9 cellular contexts compared by ENCODE assay signal in the genomic region with DNA sequence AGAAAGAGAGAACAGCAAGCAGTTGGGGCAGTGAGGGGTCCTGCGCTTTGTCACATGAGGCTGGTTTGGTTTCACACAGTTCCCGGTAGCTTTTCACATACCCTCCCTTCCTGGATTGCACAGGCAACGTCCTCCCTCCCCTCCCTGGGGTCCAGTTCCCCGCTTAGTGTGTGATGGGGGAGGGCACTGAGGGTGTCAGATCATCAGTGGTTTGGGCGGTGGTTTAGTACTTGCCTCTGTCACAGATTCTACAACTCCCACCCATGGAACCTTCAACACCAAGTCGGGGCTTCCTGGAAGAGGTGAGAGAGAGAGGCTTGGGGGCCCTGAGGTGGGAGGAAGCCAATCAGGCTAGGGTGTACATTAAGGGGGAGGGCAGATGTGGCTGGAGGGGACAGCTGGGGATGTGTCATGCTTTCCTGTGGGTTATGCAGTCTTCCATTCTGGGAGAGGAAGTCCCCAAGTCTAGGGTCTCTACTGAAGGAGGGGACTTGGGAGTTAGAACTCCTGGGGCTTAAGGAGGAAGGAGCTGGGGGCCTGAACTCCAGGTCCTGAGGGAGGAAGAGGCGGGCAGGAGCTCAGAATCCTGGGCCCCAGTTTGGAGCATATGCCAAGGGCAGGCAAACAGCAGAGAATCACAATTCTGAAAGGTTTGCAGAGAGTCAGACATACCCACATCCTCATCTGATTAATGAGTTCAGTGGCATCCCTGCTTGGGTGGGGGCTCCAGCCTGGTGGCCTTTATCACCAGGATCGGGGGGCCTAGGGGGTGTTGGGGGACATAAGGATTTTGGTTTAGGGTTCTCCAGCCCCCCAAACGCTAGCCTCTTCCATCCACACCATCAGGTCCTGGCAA.
DNase-seq lines count a peak whose midpoint lies in the region; ATAC-seq lines count a peak whose summit lies in the region.
"Had no signal": no experiment of that assay in that cellular context is flagged by ENCODE, and none has a peak within 500 bp of the region (broad histone marks: within the 10 kb centered on the region; RNA-seq: fewer than 3 reads in every experiment).

A gene with protein sequence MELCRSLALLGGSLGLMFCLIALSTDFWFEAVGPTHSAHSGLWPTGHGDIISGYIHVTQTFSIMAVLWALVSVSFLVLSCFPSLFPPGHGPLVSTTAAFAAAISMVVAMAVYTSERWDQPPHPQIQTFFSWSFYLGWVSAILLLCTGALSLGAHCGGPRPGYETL (minus strand): TSS at position 6 of the 856 bp plus-strand sequence. CDS start 119 bp downstream, outside the sequence.

- H3K36me3 ChIP-seq in HAP-1 (replicated peaks) = no peaks in the 10 kb centered on the region

- peak; percentile 39 for ATAC-seq in GM19043 (IDR thresholded peaks at IDR 0.05; ENCODE audit: low read depth, unreplicated experiment)
- peak; percentile 82 for ATAC-seq in activated naive CD8-positive, alpha-beta T cell treated with anti-CD3 and anti-CD28 coated beads, Interleukin-2, amount 50 U/mL, for 24 hours

- no peak within 1 kb of the TSS for H3K4me3 ChIP-seq in HAP-1

- DNase-seq in T-helper 2 cell (peak in 3 of 5 experiments; percentile 56 to 94 (median 94)), DMS153 treated with DMSO at 0.1 percent for 48 hours (lab: John Stamatoyannopoulos, UW; ENCODE audit: unreplicated experiment) (no peak), NCI-H1436 treated with DMSO at 0.1 percent for 48 hours (lab: John Stamatoyannopoulos, UW) (no peak), SW480 (ENCODE audit: low spot score) (no peak), HAP-1 (ENCODE audit: low spot score in 2 of 2) (no peak)
- peak; percentile 86 for DNase-seq in activated naive CD8-positive, alpha-beta T cell treated with anti-CD3 and anti-CD28 coated beads, Interleukin-2, amount 50 U/mL, for 24 hours
- peak; percentile 72 for DNase-seq in stimulated activated CD8-positive, alpha-beta memory T cell treated with anti-CD3 and anti-CD28 coated beads, Interleukin-12 subunit alpha, Interleukin-12 subunit beta, amount 100 ng/mL, for 24 hours (ENCODE audit: extremely low read depth)
- DNase-seq: SW 1271 had no signal

- in situ Hi-C loops in HAP-1 (cut with MboI; ENCODE audit: low sequenced_read_pairs) = no loop called here

- H3K4me3 Mint-ChIP-seq in activated naive CD8-positive, alpha-beta T cell treated with anti-CD3 and anti-CD28 coated beads, Interleukin-2, amount 50 U/mL, for 24 hours = peak within 1 kb of the TSS; percentile 100

- H3K27ac Mint-ChIP-seq in activated naive CD8-positive, alpha-beta T cell treated with anti-CD3 and anti-CD28 coated beads, Interleukin-2, amount 50 U/mL, for 24 hours = peak within 1 kb of the TSS; percentile 92

- peaks cover 71% of the 10 kb centered on the region for H3K4me1 Mint-ChIP-seq in activated naive CD8-positive, alpha-beta T cell treated with anti-CD3 and anti-CD28 coated beads, Interleukin-2, amount 50 U/mL, for 24 hours

- peaks cover 4% of the 10 kb centered on the region; the same call in 1 of the 2 replicates for H3K4me1 ChIP-seq in HAP-1

- H3K9me3 ChIP-seq in HAP-1 = no peaks in the 10 kb centered on the region

- peaks cover 28% of the 10 kb centered on the region for H3K36me3 Mint-ChIP-seq in activated naive CD8-positive, alpha-beta T cell treated with anti-CD3 and anti-CD28 coated beads, Interleukin-2, amount 50 U/mL, for 24 hours (ENCODE audit: low read depth)

- H3K9me3 Mint-ChIP-seq in activated naive CD8-positive, alpha-beta T cell treated with anti-CD3 and anti-CD28 coated beads, Interleukin-2, amount 50 U/mL, for 24 hours = peaks cover 7% of the 10 kb centered on the region

- peaks cover 2% of the 10 kb centered on the region for H3K27me3 Mint-ChIP-seq in activated naive CD8-positive, alpha-beta T cell treated with anti-CD3 and anti-CD28 coated beads, Interleukin-2, amount 50 U/mL, for 24 hours

- H3K27me3 ChIP-seq in HAP-1 (ENCODE audit: low read depth) = no peaks in the 10 kb centered on the region

Comparison
In these comparisons a context has a peak if more than half of its experiments do, and no peak if none do; other contexts are left out.
1. DNase-seq: peak in T-helper 2 cell (3 of 5), activated naive CD8-positive, alpha-beta T cell treated with anti-CD3 and anti-CD28 coated beads, Interleukin-2, amount 50 U/mL, for 24 hours (single experiment) and stimulated activated CD8-positive, alpha-beta memory T cell treated with anti-CD3 and anti-CD28 coated beads, Interleukin-12 subunit alpha, Interleukin-12 subunit beta, amount 100 ng/mL, for 24 hours (single experiment); none in DMS153 treated with DMSO at 0.1 percent for 48 hours (single experiment), NCI-H1436 treated with DMSO at 0.1 percent for 48 hours (single experiment), SW480 (single experiment) and HAP-1 (0 of 2).